In the genomic region with DNA sequence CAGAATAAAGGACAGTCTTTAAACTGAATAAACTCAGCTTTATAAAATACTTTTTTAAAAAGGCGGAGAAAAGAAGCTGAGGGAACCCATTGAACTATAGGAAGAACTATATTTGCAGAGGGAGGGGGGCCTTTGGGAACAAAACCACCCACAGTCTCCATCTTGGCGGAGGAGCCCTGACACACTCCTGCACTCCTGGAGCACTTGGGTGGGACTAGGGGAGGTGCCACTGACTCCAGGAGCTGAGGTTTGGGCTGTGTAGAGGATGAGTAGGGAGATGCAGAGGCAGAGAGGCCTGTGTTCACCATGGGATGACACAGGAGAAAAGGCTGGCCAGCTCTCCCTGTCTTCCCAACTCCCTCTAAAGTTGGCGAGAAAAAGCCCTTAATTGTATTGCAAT, we compare ENCODE assay signal across 10 cellular contexts. TPM values are rescaled to one million over a fixed set of nuclear protein-coding genes. Genes with fewer than 3 reads are reported as not detected.
"Had no signal": no experiment of that assay in that cellular context is flagged by ENCODE, and none has a peak within 500 bp of the region (broad histone marks: within the 10 kb centered on the region; RNA-seq: fewer than 3 reads in every experiment).

No MANE protein-coding gene starts in this region.

- ATAC-seq: GM23338, HCT116 had no signal

- H3K27ac Mint-ChIP-seq: GM23338, HFFc6 had no signal

- H3K4me3 ChIP-seq: GM23248, GM23338, HAP-1 had no signal

- H3K9me3 ChIP-seq: HAP-1 had no signal

- H3K9me3 Mint-ChIP-seq: GM23338, H9, HFFc6 had no signal

- H3K27ac ChIP-seq: GM23248 had no signal

- DNase-seq: GM23248, GOT3, H7, H9, HCEC 1CT, HFFc6 had no signal

- H3K4me1 ChIP-seq: HAP-1 had no signal

- H3K4me2 ChIP-seq: GM23338 had no signal

- H3K4me1 Mint-ChIP-seq: GM23338, H9 had no signal

- H2AFZ ChIP-seq: GM23248, GM23338 had no signal

- H3K4me3 Mint-ChIP-seq: GM23338, H9, HFFc6 had no signal

RNA-seq across cellular contexts. Expression of a gene that starts 47.4 kb away (rescaled TPM):
- total RNA-seq: GM23248 had no signal
- polyA plus RNA-seq: GM23248 had no signal

RNA-seq across cellular contexts. Expression of a gene that starts 52.6 kb away (rescaled TPM):
- total RNA-seq: GM23248, GM23338, H1, H9, HFFc6 had no signal
- polyA plus RNA-seq: GM23248, GM23338, H1 had no signal
